In genomic region chr6:128725271-128726233, GRCh38 we compare ENCODE assay signal across 9 cellular contexts.
DNase-seq lines count a peak whose midpoint lies in the region; ATAC-seq and TF ChIP-seq lines count a peak whose summit lies in the region.
"Had no signal": no experiment of that assay in that cellular context is flagged by ENCODE, and none has a peak within 500 bp of the region (broad histone marks: within the 10 kb centered on the region; RNA-seq: fewer than 3 reads in every experiment).

No MANE protein-coding gene starts in this region.

- H3K27ac ChIP-seq in effector memory CD4-positive, alpha-beta T cell (ENCODE audit: insufficient read depth, low read length, poor library complexity, severe bottlenecking) = no peak overlapping the region

- H3K4me3 ChIP-seq in effector memory CD4-positive, alpha-beta T cell (ENCODE audit: insufficient read depth, low read depth, low read length, poor library complexity, severe bottlenecking) = no peak overlapping the region

- peak; percentile 32 for DNase-seq in stimulated activated naive CD8-positive, alpha-beta T cell treated with anti-CD3 and anti-CD28 coated beads, Interleukin-15, Interleukin-2, amounts not matched to agents 100 U/mL and 50 U/mL, for 24 hours
- DNase-seq in stimulated activated naive CD8-positive, alpha-beta T cell treated with anti-CD3 and anti-CD28 coated beads, Interleukin-15, amount 100 ng/mL, for 72 hours = no peak
- DNase-seq in HuH-7 (ENCODE audit: low spot score) (peak; percentile 18), glutamatergic neuron (no peak)
- DNase-seq in activated CD4-positive, alpha-beta T cell treated with anti-CD3 and anti-CD28 coated beads for 48 hours = peak; percentile 16
- peak; percentile 21 to 41 for DNase-seq in stimulated activated CD4-positive, alpha-beta T cell treated with anti-CD3 and anti-CD28 coated beads, Interleukin-2, amount 100 ng/mL, for 24 hours
- DNase-seq in effector memory CD4-positive, alpha-beta T cell = no peak

- peaks cover 37% of the 10 kb centered on the region for H3K27me3 Mint-ChIP-seq in stimulated activated naive CD8-positive, alpha-beta T cell treated with anti-CD3 and anti-CD28 coated beads, Interleukin-15, amount 100 ng/mL, for 72 hours
- peaks cover 1% of the 10 kb centered on the region for H3K27me3 Mint-ChIP-seq in glutamatergic neuron (ENCODE audit: unreplicated experiment)

- no peak for ATAC-seq in stimulated activated naive CD8-positive, alpha-beta T cell treated with anti-CD3 and anti-CD28 coated beads, Interleukin-15, Interleukin-2, amounts not matched to agents 100 U/mL and 50 U/mL, for 24 hours
- no peak for ATAC-seq in stimulated activated naive CD8-positive, alpha-beta T cell treated with anti-CD3 and anti-CD28 coated beads, Interleukin-15, amount 100 ng/mL, for 72 hours
- no peak for ATAC-seq in GM19463 (IDR thresholded peaks at IDR 0.05; ENCODE audit: unreplicated experiment)

- no peaks in the 10 kb centered on the region for H3K9me3 ChIP-seq in effector memory CD4-positive, alpha-beta T cell (ENCODE audit: control insufficient read depth, low read length)

- no peaks in the 10 kb centered on the region for H3K36me3 Mint-ChIP-seq in glutamatergic neuron (ENCODE audit: unreplicated experiment)

- no peaks in the 10 kb centered on the region for H3K9me3 Mint-ChIP-seq in stimulated activated naive CD8-positive, alpha-beta T cell treated with anti-CD3 and anti-CD28 coated beads, Interleukin-15, amount 100 ng/mL, for 72 hours
- no peaks in the 10 kb centered on the region for H3K9me3 Mint-ChIP-seq in glutamatergic neuron (ENCODE audit: unreplicated experiment)
- H3K9me3 Mint-ChIP-seq: central memory CD8-positive, alpha-beta T cell had no signal

- H3K4me1 ChIP-seq in effector memory CD4-positive, alpha-beta T cell (ENCODE audit: control insufficient read depth, insufficient read depth, low read length, poor library complexity, severe bottlenecking) = no peaks in the 10 kb centered on the region

- no peak overlapping the region for H3K4me3 Mint-ChIP-seq in stimulated activated naive CD8-positive, alpha-beta T cell treated with anti-CD3 and anti-CD28 coated beads, Interleukin-15, amount 100 ng/mL, for 72 hours
- no peak overlapping the region for H3K4me3 Mint-ChIP-seq in glutamatergic neuron (ENCODE audit: unreplicated experiment)
- H3K4me3 Mint-ChIP-seq: central memory CD8-positive, alpha-beta T cell had no signal

- peak; percentile 83 for TF ChIP-seq CTCF in glutamatergic neuron (IDR thresholded peaks at IDR 0.05; ENCODE audit: partially characterized antibody, unreplicated experiment)

- H3K4me1 Mint-ChIP-seq in stimulated activated naive CD8-positive, alpha-beta T cell treated with anti-CD3 and anti-CD28 coated beads, Interleukin-15, amount 100 ng/mL, for 72 hours = no peaks in the 10 kb centered on the region
- no peaks in the 10 kb centered on the region for H3K4me1 Mint-ChIP-seq in glutamatergic neuron (ENCODE audit: low read depth, unreplicated experiment)
- H3K4me1 Mint-ChIP-seq: central memory CD8-positive, alpha-beta T cell had no signal

- H3K36me3 ChIP-seq in effector memory CD4-positive, alpha-beta T cell (ENCODE audit: control insufficient read depth, insufficient read depth, low read length) = no peaks in the 10 kb centered on the region

- peaks cover 3% of the 10 kb centered on the region for H3K27me3 ChIP-seq in effector memory CD4-positive, alpha-beta T cell (replicated peaks; ENCODE audit: control insufficient read depth, insufficient read depth, low read length, poor library complexity, severe bottlenecking)

- no peak overlapping the region for H3K27ac Mint-ChIP-seq in stimulated activated naive CD8-positive, alpha-beta T cell treated with anti-CD3 and anti-CD28 coated beads, Interleukin-15, amount 100 ng/mL, for 72 hours
- H3K27ac Mint-ChIP-seq in glutamatergic neuron (ENCODE audit: unreplicated experiment) = no peak overlapping the region

Comparison
In these comparisons a context has a peak if more than half of its experiments do, and no peak if none do; other contexts are left out.
1. DNase-seq: peak in stimulated activated naive CD8-positive, alpha-beta T cell treated with anti-CD3 and anti-CD28 coated beads, Interleukin-15, Interleukin-2, amounts not matched to agents 100 U/mL and 50 U/mL, for 24 hours (single experiment), HuH-7 (single experiment), activated CD4-positive, alpha-beta T cell treated with anti-CD3 and anti-CD28 coated beads for 48 hours (single experiment) and stimulated activated CD4-positive, alpha-beta T cell treated with anti-CD3 and anti-CD28 coated beads, Interleukin-2, amount 100 ng/mL, for 24 hours (2 of 2); none in stimulated activated naive CD8-positive, alpha-beta T cell treated with anti-CD3 and anti-CD28 coated beads, Interleukin-15, amount 100 ng/mL, for 72 hours (0 of 2), glutamatergic neuron (single experiment) and effector memory CD4-positive, alpha-beta T cell (0 of 3).